Comparison of ENCODE assay signal across 9 cellular contexts in the genomic region with DNA sequence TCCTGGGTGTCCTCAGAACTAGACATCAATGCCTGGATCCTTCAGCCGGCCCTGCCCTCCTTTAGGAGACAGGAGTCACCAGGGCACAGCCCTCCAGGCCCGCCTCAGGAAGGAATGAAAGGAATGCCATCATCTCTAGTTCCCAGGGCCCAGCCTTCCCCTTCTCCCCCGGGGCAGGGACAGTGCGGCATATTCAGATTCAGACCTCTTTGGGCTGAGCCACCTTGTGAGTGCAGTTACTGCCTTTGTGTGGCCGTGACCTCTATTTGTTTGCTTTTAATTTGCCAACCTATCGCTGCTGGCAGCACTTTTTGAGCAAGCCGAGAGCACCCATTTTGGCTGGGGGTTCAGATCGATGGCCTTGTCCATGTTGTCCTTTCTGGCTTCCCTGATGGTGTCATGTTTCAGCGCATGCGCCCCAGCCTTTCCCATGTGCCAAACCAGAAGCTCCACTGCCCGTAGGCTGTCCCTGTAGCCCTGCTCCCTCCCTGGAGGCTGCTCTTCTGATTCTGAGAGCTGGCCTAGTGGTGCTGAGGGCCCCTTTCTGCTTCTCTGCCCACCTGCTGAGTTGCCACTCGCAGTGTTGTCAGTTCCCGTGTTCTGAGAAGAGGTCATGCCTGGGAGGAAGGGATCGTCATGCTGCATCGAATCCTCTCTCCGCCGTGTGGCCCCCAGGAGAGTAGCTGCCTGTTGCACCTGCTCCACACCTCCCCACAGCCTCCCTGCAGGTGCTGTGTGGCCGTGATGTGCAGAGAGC. TPM values are rescaled to one million over a fixed set of nuclear protein-coding genes. Genes with fewer than 3 reads are reported as not detected.
DNase-seq lines count a peak whose midpoint lies in the region; ATAC-seq, FAIRE-seq and TF ChIP-seq lines count a peak whose summit lies in the region.
"Had no signal": no experiment of that assay in that cellular context is flagged by ENCODE, and none has a peak within 500 bp of the region (broad histone marks: within the 10 kb centered on the region; RNA-seq: fewer than 3 reads in every experiment).

No MANE protein-coding gene starts in this region.

- dilution Hi-C loops in mammary epithelial cell (cut with HindIII; ENCODE audit: low sequenced_read_pairs): no loop called here

- no peak for TF ChIP-seq EP300 in GM12878 (IDR thresholded peaks at IDR 0.05; ENCODE audit: borderline replicate concordance in 1 of 2, control insufficient read depth in 1 of 2, low read depth in 2 of 2, low read length in 2 of 2)

- H3K4me1 Mint-ChIP-seq in MCF 10A (ENCODE audit: insufficient read depth, unreplicated experiment): peaks cover 7% of the 10 kb centered on the region
- no peaks in the 10 kb centered on the region for H3K4me1 Mint-ChIP-seq in CD4-positive, alpha-beta T cell (ENCODE audit: low read depth)

- H2AFZ ChIP-seq in mammary epithelial cell (ENCODE audit: low read depth, low read length) (no peak overlapping the region), GM12878 (ENCODE audit: control insufficient read depth, low read depth, low read length) (no peak overlapping the region), Karpas-422 (ENCODE audit: low read length) (no peak overlapping the region)

- CTCF ChIA-PET in MCF 10A (lab: Yijun Ruan, JAX): interaction anchor here (0.7 to 3.0 kb wide), 3 partner anchors 25 to 309 kb away, joined by 3 to 11 read pairs (median 3); a partner anchor contains a TSS
- CTCF ChIA-PET in mammary epithelial cell (lab: Charles Lee; ENCODE audit: low non-redundant PET): no interaction called here
- CTCF ChIA-PET in GM12878 (lab: Yijun Ruan, JAX): interaction anchor here (0.6 kb wide), 1 partner anchor 23 kb away, joined by 3 read pairs; no protein-coding TSS in a partner anchor
- CTCF ChIA-PET in CD4-positive, alpha-beta T cell (lab: Charles Lee): interaction anchor here (0.6 kb wide), 1 partner anchor 26 kb away, joined by 7 read pairs; no protein-coding TSS in a partner anchor

- no peaks in the 10 kb centered on the region for H3K9me3 Mint-ChIP-seq in MCF 10A (ENCODE audit: unreplicated experiment)
- no peaks in the 10 kb centered on the region for H3K9me3 Mint-ChIP-seq in CD4-positive, alpha-beta T cell

- intact Hi-C loops in MCF 10A (cut with micrococcal nuclease): no loop called here
- intact Hi-C loops in mammary epithelial cell (cut with micrococcal nuclease): no loop called here
- intact Hi-C loops in GM12878 (cut with micrococcal nuclease; ENCODE audit: unreplicated experiment): no loop called here
- intact Hi-C loops in left colon (cut with DNase I, micrococcal nuclease): no loop called here
- intact Hi-C loops in uterus (cut with DNase I; ENCODE audit: low total_unique reads): no loop called here
- intact Hi-C loops in esophagus squamous epithelium (cut with DNase I): no loop called here
- intact Hi-C loops in CD4-positive, alpha-beta T cell (cut with DNase I, micrococcal nuclease): no loop called here

- H3K79me2 ChIP-seq in mammary epithelial cell (ENCODE audit: insufficient read depth, low read length) (no peaks in the 10 kb centered on the region), GM12878 (ENCODE audit: control insufficient read depth, insufficient read depth, low read length) (no peaks in the 10 kb centered on the region), Karpas-422 (ENCODE audit: low read length) (no peaks in the 10 kb centered on the region)

- H3K4me1 ChIP-seq in mammary epithelial cell (ENCODE audit: insufficient read depth, low read length) (peaks cover 4% of the 10 kb centered on the region), GM12878 (ENCODE audit: control insufficient read depth, insufficient read depth, low read length) (no peaks in the 10 kb centered on the region), uterus (no peaks in the 10 kb centered on the region), esophagus squamous epithelium (peaks cover 0 to 16% (median 0%) of the 10 kb centered on the region in 3 donors), Karpas-422 (ENCODE audit: low read length) (peaks cover 7% of the 10 kb centered on the region)

- H3K27me3 Mint-ChIP-seq in MCF 10A (ENCODE audit: insufficient read depth, unreplicated experiment): no peaks in the 10 kb centered on the region
- H3K27me3 Mint-ChIP-seq in CD4-positive, alpha-beta T cell: no peaks in the 10 kb centered on the region

- WGBS in mammary epithelial cell (ENCODE audit: low coverage, missing lambda C conversion rate): 81% methylated on average over 15 of the region's 18 CpGs
- WGBS in GM12878 (ENCODE audit: insufficient coverage, insufficient replicate concordance, low lambda C conversion rate, missing lambda C conversion rate): 59% methylated on average over 18 of the region's 18 CpGs
- WGBS in esophagus squamous epithelium, 2 donors: 60 to 69% methylated on average over 6 to 9 of the region's 18 CpGs

- H3K9me2 ChIP-seq in Karpas-422 (replicated peaks; ENCODE audit: insufficient read depth, low read length): no peaks in the 10 kb centered on the region

- no peaks in the 10 kb centered on the region for H3K9me3 ChIP-seq in mammary epithelial cell (replicated peaks; ENCODE audit: insufficient read depth, low read length)
- H3K9me3 ChIP-seq in GM12878 (replicated peaks; ENCODE audit: control insufficient read depth, insufficient read depth, low read length): no peaks in the 10 kb centered on the region
- H3K9me3 ChIP-seq in uterus: no peaks in the 10 kb centered on the region
- H3K9me3 ChIP-seq in esophagus squamous epithelium: no peaks in the 10 kb centered on the region
- H3K9me3 ChIP-seq in Karpas-422 (ENCODE audit: low read length): no peaks in the 10 kb centered on the region
- no peaks in the 10 kb centered on the region for H3K9me3 ChIP-seq in CD4-positive, alpha-beta T cell (ENCODE audit: control insufficient read depth, low read length)

- H3K36me3 ChIP-seq in mammary epithelial cell (ENCODE audit: insufficient read depth, low read length) (no peaks in the 10 kb centered on the region), GM12878 (ENCODE audit: control insufficient read depth in 2 of 2, insufficient read depth in 2 of 2, low read length in 1 of 2) (peaks cover 12 to 20% of the 10 kb centered on the region in 2 experiments), uterus (no peaks in the 10 kb centered on the region), esophagus squamous epithelium (peaks cover 15 to 91% (median 15%) of the 10 kb centered on the region in 3 donors), Karpas-422 (ENCODE audit: insufficient read depth, low read length) (peaks cover 8% of the 10 kb centered on the region; the same call in 1 of the 2 replicates)

- no peak for FAIRE-seq in GM12878 (lab: Jason Lieb, UNC)
- FAIRE-seq: frontal cortex had no signal

- H3K27ac Mint-ChIP-seq in MCF 10A (ENCODE audit: low read depth, unreplicated experiment): peak overlapping the region; percentile 39
- no peak overlapping the region for H3K27ac Mint-ChIP-seq in CD4-positive, alpha-beta T cell

- TF ChIP-seq POLR2A in GM12878 (IDR thresholded peaks at IDR 0.05; ENCODE audit: low read depth, low read length) (0 out of 2 replicates have a peak, but pooled peaks have one; percentile 9), uterus (IDR thresholded peaks at IDR 0.05) (no peak), esophagus squamous epithelium (IDR thresholded peaks at IDR 0.05) (no peak)

- no peaks in the 10 kb centered on the region for H4K20me1 ChIP-seq in mammary epithelial cell (ENCODE audit: insufficient read depth, low read length)
- no peaks in the 10 kb centered on the region for H4K20me1 ChIP-seq in GM12878 (ENCODE audit: control insufficient read depth, insufficient read depth)
- no peaks in the 10 kb centered on the region for H4K20me1 ChIP-seq in Karpas-422 (ENCODE audit: insufficient read depth, low read depth, low read length)

- H3K4me2 ChIP-seq in mammary epithelial cell (ENCODE audit: insufficient read depth, low read depth, low read length) (no peak overlapping the region), GM12878 (ENCODE audit: control insufficient read depth, insufficient read depth) (no peak overlapping the region), Karpas-422 (ENCODE audit: low read depth, low read length, poor library complexity, severe bottlenecking) (no peak overlapping the region)

- ATAC-seq in GM12878 (no peak), left colon (peak; percentile 13)
- no peak for ATAC-seq in CD4-positive, alpha-beta T cell (ENCODE audit: poor library complexity)

- in situ Hi-C loops in mammary epithelial cell (cut with MboI; ENCODE audit: low sequenced_read_pairs in 2 of 2) (no loop called here), GM12878 (cut with MboI) (no loop called here)

- H3K27me3 ChIP-seq in mammary epithelial cell (ENCODE audit: insufficient read depth, low read length) (no peaks in the 10 kb centered on the region), GM12878 (replicated peaks in 1 of 2; ENCODE audit: control insufficient read depth in 2 of 2, insufficient read depth in 2 of 2, low read length in 1 of 2) (no peaks in the 10 kb centered on the region), uterus (no peaks in the 10 kb centered on the region), esophagus squamous epithelium (no peaks in the 10 kb centered on the region), Karpas-422 (ENCODE audit: low read length) (no peaks in the 10 kb centered on the region)
- no peaks in the 10 kb centered on the region for H3K27me3 ChIP-seq in CD4-positive, alpha-beta T cell (ENCODE audit: control insufficient read depth, insufficient read depth, low read length)

- no TSS peak for BruUV-seq in MCF 10A (replicated peaks; lab: Mats Ljungman, UMichigan)
- no TSS peak for BruUV-seq in mammary epithelial cell (replicated peaks; lab: Mats Ljungman, UMichigan)
- no TSS peak for BruUV-seq in GM12878 (replicated peaks; lab: Mats Ljungman, UMichigan)

- H3K27ac ChIP-seq in mammary epithelial cell (ENCODE audit: insufficient read depth, low read depth, low read length): no peak overlapping the region
- no peak overlapping the region for H3K27ac ChIP-seq in GM12878 (ENCODE audit: control insufficient read depth, insufficient read depth)
- peak overlapping the region in 1 of 2 donors; percentile 44 for H3K27ac ChIP-seq in uterus
- H3K27ac ChIP-seq in esophagus squamous epithelium: peak overlapping the region in 2 of 4 donors; percentile 44 to 50
- H3K27ac ChIP-seq in Karpas-422 (ENCODE audit: low read length): no peak overlapping the region
- H3K27ac ChIP-seq in CD4-positive, alpha-beta T cell (ENCODE audit: low read depth, low read length): no peak overlapping the region

- H3K4me3 Mint-ChIP-seq in MCF 10A (ENCODE audit: unreplicated experiment): no peak overlapping the region
- H3K4me3 Mint-ChIP-seq in CD4-positive, alpha-beta T cell: no peak overlapping the region

- H3K36me3 Mint-ChIP-seq in MCF 10A (ENCODE audit: insufficient read depth, unreplicated experiment): peaks cover 46% of the 10 kb centered on the region
- H3K36me3 Mint-ChIP-seq in CD4-positive, alpha-beta T cell (ENCODE audit: low read depth): peaks cover 80% of the 10 kb centered on the region

- H3K4me3 ChIP-seq in mammary epithelial cell (replicated peaks in 1 of 3; ENCODE audit: insufficient read depth in 1 of 3, low read depth in 2 of 3, low read length in 3 of 3) (no peak overlapping the region), GM12878 (no peak overlapping the region), uterus (no peak overlapping the region), esophagus squamous epithelium (no peak overlapping the region), Karpas-422 (ENCODE audit: low read length) (no peak overlapping the region)

- TF ChIP-seq RAD21 in GM12878 (IDR thresholded peaks at IDR 0.05; ENCODE audit: insufficient read depth, low read depth, low read length): no peak

- H3K9ac ChIP-seq in mammary epithelial cell (ENCODE audit: insufficient read depth, low read length) (no peak overlapping the region), GM12878 (ENCODE audit: control insufficient read depth, insufficient read depth, low read length) (no peak overlapping the region), Karpas-422 (ENCODE audit: low read length) (no peak overlapping the region)

- DNase-seq in MCF 10A (ENCODE audit: unreplicated experiment) (peak; percentile 43), mammary epithelial cell (no peak), GM12878 (ENCODE audit: low read depth, low spot score) (no peak), left colon (no peak), uterus (peak; percentile 46 to 49), esophagus squamous epithelium (lab: John Stamatoyannopoulos, UW) (no peak), Karpas-422 (no peak)
- DNase-seq in CD4-positive, alpha-beta T cell: no peak

- SMC1A ChIA-PET in GM12878 (lab: Charles Lee; ENCODE audit: uncharacterized antibody, unreplicated experiment): no interaction called here

- TF ChIP-seq CTCF in MCF 10A (IDR thresholded peaks at IDR 0.05; ENCODE audit: unreplicated experiment): no peak
- TF ChIP-seq CTCF in mammary epithelial cell (conservative IDR thresholded peaks at IDR 0.05 in 1 of 2, IDR thresholded peaks at IDR 0.05 in 1 of 2; ENCODE audit: extremely low read depth in 1 of 2, insufficient read depth in 1 of 2, low read depth in 1 of 2, low read length in 2 of 2): no peak
- no peak for TF ChIP-seq CTCF in GM12878 (IDR thresholded peaks at IDR 0.05 in 2 of 3, conservative IDR thresholded peaks at IDR 0.05 in 1 of 3; ENCODE audit: control insufficient read depth in 2 of 3, extremely low read depth in 1 of 3, insufficient read depth in 1 of 3, low read depth in 3 of 3, low read length in 3 of 3)
- no peak for TF ChIP-seq CTCF in uterus (IDR thresholded peaks at IDR 0.05)
- TF ChIP-seq CTCF in esophagus squamous epithelium (IDR thresholded peaks at IDR 0.05): no peak
- no peak for TF ChIP-seq CTCF in CD4-positive, alpha-beta T cell (IDR thresholded peaks at IDR 0.05)

- POLR2A ChIA-PET in MCF 10A (lab: Yijun Ruan, JAX): interaction anchor here (0.7 to 2.7 kb wide), 4 partner anchors 12 to 25 kb away, joined by 3 to 15 read pairs (median 4); a partner anchor contains a TSS
- POLR2A ChIA-PET in GM12878 (lab: Charles Lee): interaction anchor here (0.6 to 1.0 kb wide), 2 partner anchors 41 to 54 kb away, joined by 5 read pairs; no protein-coding TSS in a partner anchor
- POLR2A ChIA-PET in CD4-positive, alpha-beta T cell (lab: Charles Lee): no interaction called here

- RAD21 ChIA-PET in GM12878 (lab: Charles Lee; ENCODE audit: unreplicated experiment): no interaction called here

RNA-seq across cellular contexts. Expression of a gene that starts 10.9 kb away (rescaled TPM):
- total RNA-seq in MCF 10A (2022) (3.4 and 7.6 TPM in 2 replicates), mammary epithelial cell (1 to 10 TPM in 1 of 2 donors, under 1 TPM in 1; 0.82 to 1.7 TPM), GM12878 (2014; rRNA removed) (2.7 and 3.3 TPM in 2 replicates), GM12878 (2014; rRNA removed; fragmentation: Illumina TruSeq; extraction: Trizol) (2.6 and 2.8 TPM in 2 replicates), GM12878 (2021) (3.5 and 3.9 TPM in 2 replicates), left colon (1 to 10 TPM; 3.7 to 4.3 TPM), uterus (10 to 100 TPM in 2 of 4 donors, 1 to 10 TPM in 2; 4.4 to 23.2 (median 8.6) TPM), esophagus squamous epithelium (1 to 10 TPM in 3 of 4 donors, under 1 TPM in 1; 1.00 to 3.4 (median 2.1) TPM)
- polyA plus RNA-seq in mammary epithelial cell (0.49 TPM), GM12878 (2011; rRNA removed) (1.7 and 2.3 TPM in 2 replicates), GM12878 (2014; fragmentation: Illumina TruSeq; extraction: Trizol) (1.5 and 2.0 TPM in 2 replicates), GM12878 (2014; fragmentation: Nextera tagmentation; extraction: Ambion mirVana) (under 1 TPM; 0.34 to 0.77 TPM), GM12878 (2014; rRNA removed) (5.3 and 6.2 TPM in 2 replicates), GM12878 (2016; fragmentation: Nextera tagmentation; extraction: Ambion mirVana) (1 to 10 TPM; 2.6 to 2.8 TPM)
- 0.36 TPM for polyA minus RNA-seq in mammary epithelial cell
- total RNA-seq in GM12878 (2013; cell fraction: nucleolus; rRNA removed): 12.3 and 15.0 TPM in 2 replicates
- 1.00 TPM for polyA plus RNA-seq in GM12878 (2011; ENCODE audit: low read depth)
- polyA plus RNA-seq in GM12878 (2011; cell fraction: cytosol; rRNA removed): 1.1 and 2.2 TPM in 2 replicates
- polyA plus RNA-seq in GM12878 (2011; cell fraction: nucleus; rRNA removed): 17.6 and 25.2 TPM in 2 replicates
- 2.0 and 2.6 TPM in 2 replicates for polyA plus RNA-seq in GM12878 (2012)
- 1.6 and 1.9 TPM in 2 replicates for polyA minus RNA-seq in GM12878 (2011; rRNA and poly(A)+ RNA removed)
- 0.94 TPM in 1 of 2 replicates, not detected in the other for polyA minus RNA-seq in GM12878 (2011; cell fraction: cytosol; rRNA and poly(A)+ RNA removed)
- 3.1 and 4.7 TPM in 2 replicates for polyA minus RNA-seq in GM12878 (2011; cell fraction: nucleus; rRNA and poly(A)+ RNA removed)
- total RNA-seq in Karpas-422 (2014; rRNA removed; shearing (Covaris generic); ENCODE audit: low replicate concordance): 1.6 and 9.8 TPM in 2 replicates
- total RNA-seq in CD4-positive, alpha-beta T cell: 10 to 100 TPM in 1 of 2 experiments, 1 to 10 TPM in 1; 6.2 to 10.4 TPM

RNA-seq across cellular contexts. Expression of a gene that starts 16.9 kb away (rescaled TPM):
- 9.1 and 9.9 TPM in 2 replicates for total RNA-seq in MCF 10A (2022)
- 1 to 10 TPM; 5.7 to 5.8 TPM for total RNA-seq in mammary epithelial cell
- 5.0 TPM for polyA plus RNA-seq in mammary epithelial cell
- 5.9 TPM for polyA minus RNA-seq in mammary epithelial cell
- 20.3 and 22.8 TPM in 2 replicates for total RNA-seq in GM12878 (2013; cell fraction: nucleolus; rRNA removed)
- 4.0 and 4.7 TPM in 2 replicates for total RNA-seq in GM12878 (2014; rRNA removed)
- 2.8 and 3.2 TPM in 2 replicates for total RNA-seq in GM12878 (2014; rRNA removed; fragmentation: Illumina TruSeq; extraction: Trizol)
- total RNA-seq in GM12878 (2021): 14.3 and 14.9 TPM in 2 replicates
- 3.6 TPM for polyA plus RNA-seq in GM12878 (2011; ENCODE audit: low read depth)
- 3.2 and 9.6 TPM in 2 replicates for polyA plus RNA-seq in GM12878 (2011; rRNA removed)
- 12.6 and 16.8 TPM in 2 replicates for polyA plus RNA-seq in GM12878 (2011; cell fraction: cytosol; rRNA removed)
- polyA plus RNA-seq in GM12878 (2011; cell fraction: nucleus; rRNA removed): 28.6 and 33.7 TPM in 2 replicates
- polyA plus RNA-seq in GM12878 (2012): 7.6 and 8.5 TPM in 2 replicates
- polyA plus RNA-seq in GM12878 (2014; fragmentation: Illumina TruSeq; extraction: Trizol): 1.8 and 7.9 TPM in 2 replicates
- 1 to 10 TPM in 1 of 2 experiments, under 1 TPM in 1; 0.72 to 1.9 TPM for polyA plus RNA-seq in GM12878 (2014; fragmentation: Nextera tagmentation; extraction: Ambion mirVana)
- 7.6 and 9.5 TPM in 2 replicates for polyA plus RNA-seq in GM12878 (2014; rRNA removed)
- polyA plus RNA-seq in GM12878 (2016; fragmentation: Nextera tagmentation; extraction: Ambion mirVana): 1 to 10 TPM; 2.6 to 3.0 TPM
- 15.1 and 29.7 TPM in 2 replicates for polyA minus RNA-seq in GM12878 (2011; rRNA and poly(A)+ RNA removed)
- polyA minus RNA-seq in GM12878 (2011; cell fraction: cytosol; rRNA and poly(A)+ RNA removed): 14.7 and 16.7 TPM in 2 replicates
- polyA minus RNA-seq in GM12878 (2011; cell fraction: nucleus; rRNA and poly(A)+ RNA removed): 10.8 and 21.8 TPM in 2 replicates
- total RNA-seq in left colon: 10 to 100 TPM; 25.4 to 25.8 TPM
- 10 to 100 TPM in 2 of 4 donors, 1 to 10 TPM in 2; 1.5 to 21.1 (median 11.2) TPM for total RNA-seq in uterus
- total RNA-seq in esophagus squamous epithelium: 10 to 100 TPM in 1 of 4 donors, 1 to 10 TPM in 3; 3.7 to 10.2 (median 5.5) TPM
- total RNA-seq in Karpas-422 (2014; rRNA removed; shearing (Covaris generic); ENCODE audit: low replicate concordance): 7.0 and 7.9 TPM in 2 replicates
- 10 to 100 TPM; 48.7 to 53.5 TPM for total RNA-seq in CD4-positive, alpha-beta T cell

RNA-seq across cellular contexts. Expression of a gene that starts 24.9 kb away (rescaled TPM):
- 14.0 and 17.6 TPM in 2 replicates for total RNA-seq in MCF 10A (2022)
- 10 to 100 TPM in 1 of 2 donors, 1 to 10 TPM in 1; 7.8 to 12.3 TPM for total RNA-seq in mammary epithelial cell
- 13.8 TPM for polyA plus RNA-seq in mammary epithelial cell
- 2.8 TPM for polyA minus RNA-seq in mammary epithelial cell
- 24.3 and 25.0 TPM in 2 replicates for total RNA-seq in GM12878 (2013; cell fraction: nucleolus; rRNA removed)
- 30.0 and 32.1 TPM in 2 replicates for total RNA-seq in GM12878 (2014; rRNA removed)
- total RNA-seq in GM12878 (2014; rRNA removed; fragmentation: Illumina TruSeq; extraction: Trizol): 11.2 and 11.5 TPM in 2 replicates
- total RNA-seq in GM12878 (2021): 23.0 and 24.9 TPM in 2 replicates
- polyA plus RNA-seq in GM12878 (2011; ENCODE audit: low read depth): 8.5 TPM
- 9.1 and 18.6 TPM in 2 replicates for polyA plus RNA-seq in GM12878 (2011; rRNA removed)
- 18.4 and 28.0 TPM in 2 replicates for polyA plus RNA-seq in GM12878 (2011; cell fraction: cytosol; rRNA removed)
- polyA plus RNA-seq in GM12878 (2011; cell fraction: nucleus; rRNA removed): 25.2 and 29.1 TPM in 2 replicates
- polyA plus RNA-seq in GM12878 (2012): 16.2 and 19.1 TPM in 2 replicates
- polyA plus RNA-seq in GM12878 (2014; fragmentation: Illumina TruSeq; extraction: Trizol): 1.8 and 7.4 TPM in 2 replicates
- 10 to 100 TPM; 18.0 to 22.5 TPM for polyA plus RNA-seq in GM12878 (2014; fragmentation: Nextera tagmentation; extraction: Ambion mirVana)
- polyA plus RNA-seq in GM12878 (2014; rRNA removed): 31.8 and 37.9 TPM in 2 replicates
- 10 to 100 TPM; 30.3 to 36.2 TPM for polyA plus RNA-seq in GM12878 (2016; fragmentation: Nextera tagmentation; extraction: Ambion mirVana)
- polyA minus RNA-seq in GM12878 (2011; rRNA and poly(A)+ RNA removed): 7.2 and 13.4 TPM in 2 replicates
- 4.2 and 4.8 TPM in 2 replicates for polyA minus RNA-seq in GM12878 (2011; cell fraction: cytosol; rRNA and poly(A)+ RNA removed)
- polyA minus RNA-seq in GM12878 (2011; cell fraction: nucleus; rRNA and poly(A)+ RNA removed): 4.8 and 9.9 TPM in 2 replicates
- total RNA-seq in left colon: 10 to 100 TPM in 1 of 2 donors, 1 to 10 TPM in 1; 9.5 to 11.7 TPM
- 100 to 1,000 TPM in 1 of 4 donors, 10 to 100 TPM in 2, 1 to 10 TPM in 1; 4.7 to 162 (median 16.9) TPM for total RNA-seq in uterus
- 10 to 100 TPM in 3 of 4 donors, 1 to 10 TPM in 1; 7.1 to 17.2 (median 14.0) TPM for total RNA-seq in esophagus squamous epithelium
- total RNA-seq in Karpas-422 (2014; rRNA removed; shearing (Covaris generic); ENCODE audit: low replicate concordance): 11.1 and 12.5 TPM in 2 replicates
- 10 to 100 TPM; 17.2 to 18.3 TPM for total RNA-seq in CD4-positive, alpha-beta T cell

RNA-seq across cellular contexts. Expression of a gene that starts 37.0 kb away (rescaled TPM):
- total RNA-seq in MCF 10A (2022) (16.3 and 22.6 TPM in 2 replicates), mammary epithelial cell (10 to 100 TPM; 13.2 to 14.0 TPM), GM12878 (2014; rRNA removed) (15.8 and 16.5 TPM in 2 replicates), GM12878 (2014; rRNA removed; fragmentation: Illumina TruSeq; extraction: Trizol) (6.3 and 7.2 TPM in 2 replicates), GM12878 (2021) (21.6 and 26.1 TPM in 2 replicates), left colon (10 to 100 TPM; 13.2 to 17.5 TPM), uterus (100 to 1,000 TPM in 1 of 4 donors, 10 to 100 TPM in 3; 31.8 to 117 (median 61.7) TPM), esophagus squamous epithelium (10 to 100 TPM in 2 of 4 donors, 1 to 10 TPM in 2; 7.4 to 23.8 (median 12.8) TPM)
- polyA plus RNA-seq in mammary epithelial cell (6.9 TPM), GM12878 (2011; rRNA removed) (10.6 and 20.8 TPM in 2 replicates), GM12878 (2014; fragmentation: Illumina TruSeq; extraction: Trizol) (3.8 and 6.5 TPM in 2 replicates), GM12878 (2014; fragmentation: Nextera tagmentation; extraction: Ambion mirVana) (under 1 TPM; 0.06 to 0.18 TPM), GM12878 (2014; rRNA removed) (17.5 and 18.0 TPM in 2 replicates), GM12878 (2016; fragmentation: Nextera tagmentation; extraction: Ambion mirVana) (1 to 10 TPM; 5.3 to 6.4 TPM)
- 7.3 TPM for polyA minus RNA-seq in mammary epithelial cell
- total RNA-seq in GM12878 (2013; cell fraction: nucleolus; rRNA removed): 47.1 and 54.6 TPM in 2 replicates
- polyA plus RNA-seq in GM12878 (2011; ENCODE audit: low read depth): 4.8 TPM
- 19.6 and 26.6 TPM in 2 replicates for polyA plus RNA-seq in GM12878 (2011; cell fraction: cytosol; rRNA removed)
- polyA plus RNA-seq in GM12878 (2011; cell fraction: nucleus; rRNA removed): 81.6 and 88.9 TPM in 2 replicates
- polyA plus RNA-seq in GM12878 (2012): 10.6 and 12.7 TPM in 2 replicates
- polyA minus RNA-seq in GM12878 (2011; rRNA and poly(A)+ RNA removed): 26.9 and 31.0 TPM in 2 replicates
- polyA minus RNA-seq in GM12878 (2011; cell fraction: cytosol; rRNA and poly(A)+ RNA removed): 13.6 and 15.0 TPM in 2 replicates
- 14.1 and 24.3 TPM in 2 replicates for polyA minus RNA-seq in GM12878 (2011; cell fraction: nucleus; rRNA and poly(A)+ RNA removed)
- 2.5 and 6.3 TPM in 2 replicates for total RNA-seq in Karpas-422 (2014; rRNA removed; shearing (Covaris generic); ENCODE audit: low replicate concordance)
- total RNA-seq in CD4-positive, alpha-beta T cell: 10 to 100 TPM; 55.8 to 56.8 TPM

Comparison
In these comparisons a context has a peak if more than half of its experiments do, and no peak if none do; other contexts are left out.
1. DNase-seq: peak in MCF 10A (single experiment) and uterus (2 of 2); none in mammary epithelial cell (single experiment), GM12878 (single experiment), left colon (0 of 2), esophagus squamous epithelium (single experiment), Karpas-422 (single experiment) and CD4-positive, alpha-beta T cell (0 of 10).